ENCODE assay signal across 1 cellular context in genomic region chr20:50731055-50731929, GRCh38.
TF ChIP-seq lines count a peak whose summit lies in the region.

PARD6B (plus strand) TSS chr20:50731580; CDS start chr20:50731787, 207 bp downstream.

TF ChIP-seq in HepG2, 621 proteins besides CTCF, POLR2A, EP300 and RAD21 (continued from another document and continues in another):
- TF ChIP-seq ZNF407 (CRISPR knock-in tag; IDR thresholded peaks at IDR 0.05; ENCODE audit: not compliant biosample characterization) (peak; percentile 99), ZFP41 (CRISPR knock-in tag; IDR thresholded peaks at IDR 0.05; ENCODE audit: borderline replicate concordance) (no peak), SAP130 (CRISPR knock-in tag; IDR thresholded peaks at IDR 0.05; ENCODE audit: low read depth) (peak; percentile 86), ZNF614 (CRISPR knock-in tag; IDR thresholded peaks at IDR 0.05; ENCODE audit: borderline replicate concordance) (no peak; the same call in 1 of the 2 replicates), FIP1L1 (IDR thresholded peaks at IDR 0.05; ENCODE audit: borderline replicate concordance, insufficient read depth, low read depth, low read length) (no peak), ZNF224 (CRISPR knock-in tag; IDR thresholded peaks at IDR 0.05) (peak; percentile 77; the same call in 1 of the 2 replicates), ZNF33B (CRISPR knock-in tag; IDR thresholded peaks at IDR 0.05) (peak; percentile 74; the same call in 1 of the 2 replicates), ZNF367 (CRISPR knock-in tag; IDR thresholded peaks at IDR 0.05; ENCODE audit: borderline replicate concordance) (peak; percentile 91; the same call in 1 of the 2 replicates), ZNF318 (CRISPR knock-in tag; IDR thresholded peaks at IDR 0.05) (no peak; the same call in 1 of the 2 replicates), ZNF547 (CRISPR knock-in tag; IDR thresholded peaks at IDR 0.05) (peak; percentile 99), KLF13 (CRISPR knock-in tag; IDR thresholded peaks at IDR 0.05) (0 out of 2 replicates have a peak, but pooled peaks have one; percentile 57), TRIM24 (CRISPR knock-in tag; IDR thresholded peaks at IDR 0.05) (no peak), IRF9 (CRISPR knock-in tag; IDR thresholded peaks at IDR 0.05; ENCODE audit: borderline replicate concordance) (peak; percentile 86), ASH2L (IDR thresholded peaks at IDR 0.05; ENCODE audit: insufficient read length, low read depth, low read length) (peak; percentile 90), BHLHE40 (IDR thresholded peaks at IDR 0.05; ENCODE audit: low read length) (peak; percentile 78), GRHL1 (CRISPR knock-in tag; conservative IDR thresholded peaks at IDR 0.05) (no peak), FOXP4 (CRISPR knock-in tag; IDR thresholded peaks at IDR 0.05) (peak; percentile 15; the same call in 1 of the 2 replicates), PRMT3 (CRISPR knock-in tag; IDR thresholded peaks at IDR 0.05; ENCODE audit: borderline replicate concordance, low read depth) (no peak; the same call in 1 of the 2 replicates), ZNF615 (CRISPR knock-in tag; IDR thresholded peaks at IDR 0.05; ENCODE audit: borderline replicate concordance) (no peak), REPIN1 (CRISPR knock-in tag; IDR thresholded peaks at IDR 0.05; ENCODE audit: borderline replicate concordance, low read depth) (peak; percentile 21), DRAP1 (CRISPR knock-in tag; IDR thresholded peaks at IDR 0.05) (peak; percentile 96), ZNF770 (CRISPR knock-in tag; IDR thresholded peaks at IDR 0.05) (peak; percentile 98)
